In genomic region chr1:166270476-166271150, GRCh38 we compare ENCODE assay signal across 38 cellular contexts.
"Had no signal": no experiment of that assay in that cellular context is flagged by ENCODE, and none has a peak within 500 bp of the region (broad histone marks: within the 10 kb centered on the region; RNA-seq: fewer than 3 reads in every experiment).

No MANE protein-coding gene starts in this region.

- H3K36me3 Mint-ChIP-seq: activated naive CD4-positive, alpha-beta T cell treated with anti-CD3 and anti-CD28 coated beads, Interleukin-2, amount 10 ng/mL, durations not matched to agents 7 days and 5 days; activated naive CD4-positive, alpha-beta T cell treated with anti-CD3 and anti-CD28 coated beads, Interleukin-2, amount 50 U/mL, for 24 hours; activated naive CD8-positive, alpha-beta T cell; activated naive CD8-positive, alpha-beta T cell treated with anti-CD3 and anti-CD28 coated beads for 36 hours; activated naive CD8-positive, alpha-beta T cell treated with anti-CD3 and anti-CD28 coated beads, Interleukin-2, amount 10 ng/mL, durations not matched to agents 7 days and 5 days; brain had no signal

- H3K9me3 ChIP-seq: adrenal gland, ascending aorta, body of pancreas, breast epithelium had no signal

- H3K4me1 ChIP-seq: adrenal gland, ascending aorta, body of pancreas, breast epithelium had no signal

- H3K4me3 Mint-ChIP-seq: activated naive CD4-positive, alpha-beta T cell treated with anti-CD3 and anti-CD28 coated beads for 36 hours; activated naive CD4-positive, alpha-beta T cell treated with anti-CD3 and anti-CD28 coated beads, Interleukin-2, amount 10 ng/mL, durations not matched to agents 7 days and 5 days; activated naive CD4-positive, alpha-beta T cell treated with anti-CD3 and anti-CD28 coated beads, Interleukin-2, amount 50 U/mL, for 24 hours; activated naive CD8-positive, alpha-beta T cell; activated naive CD8-positive, alpha-beta T cell treated with anti-CD3 and anti-CD28 coated beads for 36 hours; activated naive CD8-positive, alpha-beta T cell treated with anti-CD3 and anti-CD28 coated beads, Interleukin-2, amount 10 ng/mL, durations not matched to agents 7 days and 5 days; activated naive CD8-positive, alpha-beta T cell treated with anti-CD3 and anti-CD28 coated beads, Interleukin-2, amount 50 U/mL, for 24 hours; activated T-cell treated with anti-CD3 and anti-CD28 coated beads, Interleukin-2, amount 50 U/mL, for 24 hours; activated T-cell treated with anti-CD3 and anti-CD28 coated beads, Interleukin-2, amount 50 U/mL, for 4 hours; activated T-helper 1 cell treated with anti-CD3 and anti-CD28 coated beads, Interleukin-12 subunit alpha, Interleukin-12 subunit beta, Interleukin-2, Interleukin-4 antibody, amounts not matched to agents 30 ng/mL and 10 ng/mL and 1 ng/mL, durations not matched to agents 14 hours and 24 hours and 36 hours; activated T-helper 17 cell treated with anti-CD3 and anti-CD28 coated beads, Interleukin-2, amount 50 U/mL, for 72 hours; brain; central memory CD8-positive, alpha-beta T cell had no signal

- H3K36me3 ChIP-seq: adrenal gland, ascending aorta, brain microvascular endothelial cell, breast epithelium, cardiac muscle cell had no signal

- H3K4me1 Mint-ChIP-seq: activated naive CD4-positive, alpha-beta T cell treated with anti-CD3 and anti-CD28 coated beads, Interleukin-2, amount 10 ng/mL, durations not matched to agents 7 days and 5 days; activated naive CD4-positive, alpha-beta T cell treated with anti-CD3 and anti-CD28 coated beads, Interleukin-2, amount 50 U/mL, for 24 hours; activated naive CD8-positive, alpha-beta T cell treated with anti-CD3 and anti-CD28 coated beads for 36 hours; activated naive CD8-positive, alpha-beta T cell treated with anti-CD3 and anti-CD28 coated beads, Interleukin-2, amount 10 ng/mL, durations not matched to agents 7 days and 5 days; activated T-helper 17 cell treated with anti-CD3 and anti-CD28 coated beads, Interleukin-2, amount 50 U/mL, for 72 hours; central memory CD8-positive, alpha-beta T cell had no signal

- H3K4me3 ChIP-seq: adrenal gland, ascending aorta, body of pancreas, breast epithelium, cardiac muscle cell had no signal

- DNase-seq: activated effector memory CD4-positive, alpha-beta T cell treated with anti-CD3 and anti-CD28 coated beads, Interleukin-2, amount 50 U/mL, for 16 hours; activated effector memory CD4-positive, alpha-beta T cell treated with Interleukin-2 at 50 U/mL for 16 hours; activated gamma-delta T cell; activated gamma-delta T cell treated with Interleukin-2 at 50 U/mL for 16 hours; activated naive CD4-positive, alpha-beta T cell; activated naive CD4-positive, alpha-beta T cell treated with anti-CD3 and anti-CD28 coated beads for 36 hours; activated naive CD4-positive, alpha-beta T cell treated with anti-CD3 and anti-CD28 coated beads, Interleukin-2, amount 10 ng/mL, durations not matched to agents 7 days and 5 days; activated naive CD4-positive, alpha-beta T cell treated with anti-CD3 and anti-CD28 coated beads, Interleukin-2, amount 50 U/mL, for 16 hours; activated naive CD4-positive, alpha-beta T cell treated with Interleukin-2 at 50 U/mL for 16 hours; activated naive CD8-positive, alpha-beta T cell treated with anti-CD3 and anti-CD28 coated beads for 36 hours; activated naive CD8-positive, alpha-beta T cell treated with anti-CD3 and anti-CD28 coated beads, Interleukin-2, amount 10 ng/mL, durations not matched to agents 7 days and 5 days; activated naive CD8-positive, alpha-beta T cell treated with anti-CD3 and anti-CD28 coated beads, Interleukin-2, amount 50 U/mL, for 24 hours; activated T-cell treated with anti-CD3 and anti-CD28 coated beads for 4 hours; activated T-cell treated with anti-CD3 and anti-CD28 coated beads, Interleukin-2, amount 50 U/mL, for 1 hour; activated T-cell treated with anti-CD3 and anti-CD28 coated beads, Interleukin-2, amount 50 U/mL, for 24 hours; activated T-cell treated with anti-CD3 and anti-CD28 coated beads, Interleukin-2, amount 50 U/mL, for 4 hours; activated T-cell treated with anti-CD3 and anti-CD28 coated beads, Interleukin-2, amount 50 U/mL, for 48 hours; adrenal gland; amniotic stem cell; amygdala; anterior cingulate cortex; aorta; body of pancreas; brain microvascular endothelial cell; caudate nucleus; central memory CD4-positive, alpha-beta T cell; cerebellar nuclear complex had no signal

- H3K27me3 ChIP-seq: adrenal gland, ascending aorta, body of pancreas, brain microvascular endothelial cell, breast epithelium, cardiac muscle cell had no signal

- H3K27ac ChIP-seq: adrenal gland, ascending aorta, body of pancreas, brain microvascular endothelial cell, breast epithelium, cardiac muscle cell had no signal

- H3K27ac Mint-ChIP-seq: activated naive CD4-positive, alpha-beta T cell treated with anti-CD3 and anti-CD28 coated beads for 36 hours; activated naive CD4-positive, alpha-beta T cell treated with anti-CD3 and anti-CD28 coated beads, Interleukin-2, amount 10 ng/mL, durations not matched to agents 7 days and 5 days; activated naive CD4-positive, alpha-beta T cell treated with anti-CD3 and anti-CD28 coated beads, Interleukin-2, amount 50 U/mL, for 24 hours; activated naive CD4-positive, alpha-beta T cell treated with anti-CD3 and anti-CD28 coated beads, Interleukin-2, amount 50 U/mL, for 72 hours; activated naive CD8-positive, alpha-beta T cell; activated naive CD8-positive, alpha-beta T cell treated with anti-CD3 and anti-CD28 coated beads for 36 hours; activated naive CD8-positive, alpha-beta T cell treated with anti-CD3 and anti-CD28 coated beads, Interleukin-2, amount 10 ng/mL, durations not matched to agents 7 days and 5 days; activated naive CD8-positive, alpha-beta T cell treated with anti-CD3 and anti-CD28 coated beads, Interleukin-2, amount 50 U/mL, for 24 hours; activated T-cell treated with anti-CD3 and anti-CD28 coated beads, Interleukin-2, amount 50 U/mL, for 24 hours; activated T-helper 1 cell treated with anti-CD3 and anti-CD28 coated beads, Interleukin-12 subunit alpha, Interleukin-12 subunit beta, Interleukin-2, Interleukin-4 antibody, amounts not matched to agents 30 ng/mL and 10 ng/mL and 1 ng/mL, durations not matched to agents 14 hours and 24 hours and 36 hours; activated T-helper 17 cell treated with anti-CD3 and anti-CD28 coated beads, Interleukin-2, amount 50 U/mL, for 72 hours; activated T-helper 2 cell treated with anti-CD3 and anti-CD28 coated beads, Interferon-gamma antibody, Interleukin-2, Interleukin-4, amounts not matched to agents 10 μg/mL and 5 μg/mL and 100 μg/mL, durations not matched to agents 14 hours and 24 hours and 36 hours; brain had no signal

- ATAC-seq: activated naive CD4-positive, alpha-beta T cell treated with anti-CD3 and anti-CD28 coated beads, Interleukin-2, amount 50 U/mL, for 72 hours; activated naive CD8-positive, alpha-beta T cell treated with anti-CD3 and anti-CD28 coated beads, Interleukin-2, amount 50 U/mL, for 24 hours; activated T-cell treated with anti-CD3 and anti-CD28 coated beads, Interleukin-2, amount 50 U/mL, for 4 hours; activated T-helper 17 cell treated with anti-CD3 and anti-CD28 coated beads, Interleukin-2, amount 50 U/mL, for 72 hours; body of pancreas had no signal

- H3K27me3 Mint-ChIP-seq: activated naive CD4-positive, alpha-beta T cell treated with anti-CD3 and anti-CD28 coated beads, Interleukin-2, amount 10 ng/mL, durations not matched to agents 7 days and 5 days; activated naive CD8-positive, alpha-beta T cell treated with anti-CD3 and anti-CD28 coated beads, Interleukin-2, amount 10 ng/mL, durations not matched to agents 7 days and 5 days; activated naive CD8-positive, alpha-beta T cell treated with anti-CD3 and anti-CD28 coated beads, Interleukin-2, amount 50 U/mL, for 24 hours; brain; central memory CD8-positive, alpha-beta T cell had no signal

- H3K9me3 Mint-ChIP-seq: activated naive CD4-positive, alpha-beta T cell treated with anti-CD3 and anti-CD28 coated beads, Interleukin-2, amount 10 ng/mL, durations not matched to agents 7 days and 5 days; activated naive CD4-positive, alpha-beta T cell treated with anti-CD3 and anti-CD28 coated beads, Interleukin-2, amount 50 U/mL, for 24 hours; activated T-helper 2 cell treated with anti-CD3 and anti-CD28 coated beads, Interferon-gamma antibody, Interleukin-2, Interleukin-4, amounts not matched to agents 10 μg/mL and 5 μg/mL and 100 μg/mL, durations not matched to agents 14 hours and 24 hours and 36 hours had no signal
